In the genomic region with DNA sequence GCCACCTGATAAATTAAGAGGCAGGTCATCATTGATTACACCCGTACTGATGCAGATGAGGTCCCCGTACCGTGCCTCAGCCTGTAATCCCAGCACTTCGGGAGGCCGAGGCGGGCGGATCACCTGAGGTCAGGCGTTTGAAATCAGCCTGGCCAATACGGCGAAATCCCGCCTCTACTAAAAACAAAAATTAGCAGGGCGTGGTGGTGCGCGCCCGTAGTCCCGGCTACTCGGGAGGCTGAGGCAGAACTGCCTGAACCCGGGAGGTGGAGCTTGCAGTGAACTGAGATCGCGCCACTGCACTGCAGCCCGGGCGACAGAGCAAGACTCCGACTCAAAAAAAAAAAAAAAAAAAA, we compare ENCODE assay signal across 8 cellular contexts. TPM values are rescaled to one million over a fixed set of nuclear protein-coding genes. Genes with fewer than 3 reads are reported as not detected.
A peak's percentile ranks its signal among the peaks of the same experiment; 100 is the strongest.
DNase-seq lines count a peak whose midpoint lies in the region; ATAC-seq and TF ChIP-seq lines count a peak whose summit lies in the region.

No MANE protein-coding gene starts in this region.

- no peak for ATAC-seq in right cardiac atrium
- no peak for ATAC-seq in upper lobe of right lung
- no peak for ATAC-seq in GM21786 (IDR thresholded peaks at IDR 0.05; ENCODE audit: unreplicated experiment)
- ATAC-seq in HG03520 (IDR thresholded peaks at IDR 0.05; ENCODE audit: unreplicated experiment) = no peak

- TF ChIP-seq CTCF in chondrocyte (IDR thresholded peaks at IDR 0.05) = no peak
- TF ChIP-seq CTCF in mesothelial cell of epicardium (IDR thresholded peaks at IDR 0.05; ENCODE audit: unreplicated experiment) = no peak
- no peak for TF ChIP-seq CTCF in upper lobe of right lung (IDR thresholded peaks at IDR 0.05)

- H3K4me1 Mint-ChIP-seq in chondrocyte (ENCODE audit: low read depth) = peaks cover 25% of the 10 kb centered on the region
- H3K4me1 Mint-ChIP-seq in mesothelial cell of epicardium = peaks cover 7% of the 10 kb centered on the region

- peaks cover 3% of the 10 kb centered on the region for H3K36me3 Mint-ChIP-seq in chondrocyte (ENCODE audit: low read depth)
- peaks cover 7% of the 10 kb centered on the region for H3K36me3 Mint-ChIP-seq in mesothelial cell of epicardium

- H3K27ac Mint-ChIP-seq in chondrocyte (ENCODE audit: unreplicated experiment) (no peak overlapping the region), mesothelial cell of epicardium (no peak overlapping the region)

- H3K27ac ChIP-seq in right cardiac atrium (ENCODE audit: low read length) (peak overlapping the region; percentile 45), upper lobe of right lung (peak overlapping the region; percentile 91)

- H3K9me3 ChIP-seq in right cardiac atrium (ENCODE audit: control insufficient read depth, low read length) = no peaks in the 10 kb centered on the region
- H3K9me3 ChIP-seq in upper lobe of right lung = no peaks in the 10 kb centered on the region

- WGBS in right cardiac atrium = 88% methylated on average over 23 of the region's 23 CpGs

- H3K4me3 ChIP-seq in right cardiac atrium (ENCODE audit: low read length) (no peak overlapping the region), upper lobe of right lung (peak overlapping the region; percentile 75)

- no peaks in the 10 kb centered on the region for H3K36me3 ChIP-seq in upper lobe of right lung

- H3K9me3 Mint-ChIP-seq in chondrocyte (ENCODE audit: low read depth) (peaks cover 6% of the 10 kb centered on the region), mesothelial cell of epicardium (peaks cover 4% of the 10 kb centered on the region)

- H3K4me3 Mint-ChIP-seq in chondrocyte (ENCODE audit: unreplicated experiment) (peak overlapping the region; percentile 62), mesothelial cell of epicardium (peak overlapping the region; percentile 62)

- H3K27me3 ChIP-seq in right cardiac atrium (ENCODE audit: control insufficient read depth, insufficient read depth) = no peaks in the 10 kb centered on the region
- H3K27me3 ChIP-seq in upper lobe of right lung = no peaks in the 10 kb centered on the region

- intact Hi-C loops in right cardiac atrium (cut with DNase I) = no loop called here
- intact Hi-C loops in cardiac septum (cut with DNase I) = no loop called here
- intact Hi-C loops in upper lobe of right lung (cut with DNase I) = no loop called here

- no peaks in the 10 kb centered on the region for H3K27me3 Mint-ChIP-seq in chondrocyte (ENCODE audit: low read depth)
- no peaks in the 10 kb centered on the region for H3K27me3 Mint-ChIP-seq in mesothelial cell of epicardium (ENCODE audit: low read depth)

- DNase-seq in right cardiac atrium (peak in 1 of 3 donors; percentile 43), cardiac septum (ENCODE audit: low spot score) (no peak), chondrocyte (ENCODE audit: low spot score) (no peak), mesothelial cell of epicardium (ENCODE audit: low spot score in 2 of 2, unreplicated experiment in 2 of 2) (no peak), upper lobe of right lung (no peak), NCI-H82 (lab: John Stamatoyannopoulos, UW) (no peak)

- H3K4me1 ChIP-seq in right cardiac atrium (ENCODE audit: control insufficient read depth, insufficient read depth, low read length) = peaks cover 7% of the 10 kb centered on the region
- peaks cover 18% of the 10 kb centered on the region for H3K4me1 ChIP-seq in upper lobe of right lung

RNA-seq across cellular contexts. Expression of gene ENOSF1, which starts 0.7 kb away (rescaled TPM):
- total RNA-seq in right cardiac atrium (10 to 100 TPM; 38.7 to 59.8 (median 48.7) TPM), cardiac septum (26.8 TPM), chondrocyte (15.8 to 25.6 TPM (median 16.7 TPM) in 3 replicates), mesothelial cell of epicardium (69.5 to 77.1 TPM (median 71.6 TPM) in 3 replicates), upper lobe of right lung (96.2 TPM)
- 38.9 TPM for polyA plus RNA-seq in right cardiac atrium

RNA-seq across cellular contexts. Expression of gene TYMS, which starts 55.7 kb away (rescaled TPM):
- total RNA-seq in right cardiac atrium = 1 to 10 TPM; 1.5 to 6.6 (median 3.1) TPM
- 1.4 TPM for polyA plus RNA-seq in right cardiac atrium
- 1.9 TPM for total RNA-seq in cardiac septum
- total RNA-seq in chondrocyte = 24.7 to 49.5 TPM (median 25.1 TPM) in 3 replicates
- total RNA-seq in mesothelial cell of epicardium = 54.0 to 60.8 TPM (median 55.4 TPM) in 3 replicates
- total RNA-seq in upper lobe of right lung = 4.6 TPM
